ENCODE assay signal across 11 cellular contexts in genomic region chr7:55538538-55538937, GRCh38. TPM values are rescaled to one million over a fixed set of nuclear protein-coding genes. Genes with fewer than 3 reads are reported as not detected.
A peak's percentile ranks its signal among the peaks of the same experiment; 100 is the strongest.
DNase-seq lines count a peak whose midpoint lies in the region; ATAC-seq and TF ChIP-seq lines count a peak whose summit lies in the region.
"Had no signal": no experiment of that assay in that cellular context is flagged by ENCODE, and none has a peak within 500 bp of the region (broad histone marks: within the 10 kb centered on the region; RNA-seq: fewer than 3 reads in every experiment).

No MANE protein-coding gene starts in this region.

- H3K4me1 Mint-ChIP-seq in activated naive CD8-positive, alpha-beta T cell treated with anti-CD3 and anti-CD28 coated beads, Interleukin-2, amount 50 U/mL, for 24 hours: peaks cover 71% of the 10 kb centered on the region
- H3K4me1 Mint-ChIP-seq in stimulated activated naive CD8-positive, alpha-beta T cell treated with anti-CD3 and anti-CD28 coated beads, Interleukin-15, amount 100 ng/mL, for 72 hours: peaks cover 62% of the 10 kb centered on the region

- H3K27ac Mint-ChIP-seq in activated naive CD8-positive, alpha-beta T cell treated with anti-CD3 and anti-CD28 coated beads, Interleukin-2, amount 50 U/mL, for 24 hours: peak overlapping the region; percentile 61
- no peak overlapping the region for H3K27ac Mint-ChIP-seq in stimulated activated naive CD8-positive, alpha-beta T cell treated with anti-CD3 and anti-CD28 coated beads, Interleukin-15, amount 100 ng/mL, for 72 hours
- H3K27ac Mint-ChIP-seq: activated CD8-positive, alpha-beta memory T cell treated with anti-CD3 and anti-CD28 coated beads, Interleukin-2, amount 10 ng/mL, durations not matched to agents 7 days and 5 days had no signal

- TF ChIP-seq CTCF in AG10803 (conservative IDR thresholded peaks at IDR 0.05; ENCODE audit: low read length): no peak
- no peak for TF ChIP-seq CTCF in kidney epithelial cell (IDR thresholded peaks at IDR 0.05; ENCODE audit: insufficient read depth, low read length, poor library complexity, severe bottlenecking)

- DNase-seq in AG10803 (ENCODE audit: low read depth): peak; percentile 95
- peak; percentile 95 for DNase-seq in HCEC 1CT
- DNase-seq in activated naive CD8-positive, alpha-beta T cell treated with anti-CD3 and anti-CD28 coated beads, Interleukin-2, amount 50 U/mL, for 24 hours: no peak
- peak; percentile 67 for DNase-seq in kidney epithelial cell (ENCODE audit: low read depth)
- no peak for DNase-seq in SHP77 treated with DMSO at 0.1 percent for 48 hours (lab: John Stamatoyannopoulos, UW)
- DNase-seq in stimulated activated naive CD8-positive, alpha-beta T cell treated with anti-CD3 and anti-CD28 coated beads, Interleukin-15, amount 100 ng/mL, for 72 hours: no peak
- no peak for DNase-seq in stimulated activated naive CD4-positive, alpha-beta T cell (lab: John Stamatoyannopoulos, UW)
- DNase-seq: activated CD8-positive, alpha-beta memory T cell treated with anti-CD3 and anti-CD28 coated beads, Interleukin-2, amount 10 ng/mL, durations not matched to agents 7 days and 5 days; SHP77 had no signal

- no peaks in the 10 kb centered on the region for H3K36me3 ChIP-seq in kidney epithelial cell (ENCODE audit: control insufficient read depth, insufficient read depth, low read length)

- H3K27me3 ChIP-seq in kidney epithelial cell (ENCODE audit: control insufficient read depth, insufficient read depth, low read length): no peaks in the 10 kb centered on the region

- H3K27me3 Mint-ChIP-seq in activated naive CD8-positive, alpha-beta T cell treated with anti-CD3 and anti-CD28 coated beads, Interleukin-2, amount 50 U/mL, for 24 hours: no peaks in the 10 kb centered on the region
- H3K27me3 Mint-ChIP-seq in stimulated activated naive CD8-positive, alpha-beta T cell treated with anti-CD3 and anti-CD28 coated beads, Interleukin-15, amount 100 ng/mL, for 72 hours: no peaks in the 10 kb centered on the region
- H3K27me3 Mint-ChIP-seq: activated CD8-positive, alpha-beta memory T cell treated with anti-CD3 and anti-CD28 coated beads, Interleukin-2, amount 10 ng/mL, durations not matched to agents 7 days and 5 days had no signal

- H3K36me3 Mint-ChIP-seq in activated naive CD8-positive, alpha-beta T cell treated with anti-CD3 and anti-CD28 coated beads, Interleukin-2, amount 50 U/mL, for 24 hours (ENCODE audit: low read depth): peaks cover 20% of the 10 kb centered on the region

- no peak overlapping the region for H3K4me3 Mint-ChIP-seq in activated naive CD8-positive, alpha-beta T cell treated with anti-CD3 and anti-CD28 coated beads, Interleukin-2, amount 50 U/mL, for 24 hours
- H3K4me3 Mint-ChIP-seq in stimulated activated naive CD8-positive, alpha-beta T cell treated with anti-CD3 and anti-CD28 coated beads, Interleukin-15, amount 100 ng/mL, for 72 hours: no peak overlapping the region
- H3K4me3 Mint-ChIP-seq: activated CD8-positive, alpha-beta memory T cell treated with anti-CD3 and anti-CD28 coated beads, Interleukin-2, amount 10 ng/mL, durations not matched to agents 7 days and 5 days; endodermal cell had no signal

- no peak for ATAC-seq in activated naive CD8-positive, alpha-beta T cell treated with anti-CD3 and anti-CD28 coated beads, Interleukin-2, amount 50 U/mL, for 24 hours
- ATAC-seq in stimulated activated naive CD8-positive, alpha-beta T cell treated with anti-CD3 and anti-CD28 coated beads, Interleukin-15, amount 100 ng/mL, for 72 hours: no peak
- ATAC-seq in GM18502 (IDR thresholded peaks at IDR 0.05; ENCODE audit: poor library complexity, unreplicated experiment): no peak
- ATAC-seq: activated CD8-positive, alpha-beta memory T cell treated with anti-CD3 and anti-CD28 coated beads, Interleukin-2, amount 10 ng/mL, durations not matched to agents 7 days and 5 days had no signal

- H3K9me3 Mint-ChIP-seq in activated naive CD8-positive, alpha-beta T cell treated with anti-CD3 and anti-CD28 coated beads, Interleukin-2, amount 50 U/mL, for 24 hours: no peaks in the 10 kb centered on the region
- H3K9me3 Mint-ChIP-seq in stimulated activated naive CD8-positive, alpha-beta T cell treated with anti-CD3 and anti-CD28 coated beads, Interleukin-15, amount 100 ng/mL, for 72 hours: no peaks in the 10 kb centered on the region
- H3K9me3 Mint-ChIP-seq: endodermal cell had no signal

- H3K4me3 ChIP-seq in AG10803 (ENCODE audit: low read length) (no peak overlapping the region), kidney epithelial cell (ENCODE audit: low read depth, low read length) (no peak overlapping the region)

RNA-seq across cellular contexts. Expression of gene VOPP1, which starts 33.8 kb away (rescaled TPM):
- 115 and 118 TPM in 2 replicates for total RNA-seq in kidney epithelial cell

Comparison
In these comparisons a context has a peak if more than half of its experiments do, and no peak if none do; other contexts are left out.
1. DNase-seq: peak in AG10803 (single experiment), HCEC 1CT (single experiment) and kidney epithelial cell (single experiment); none in activated naive CD8-positive, alpha-beta T cell treated with anti-CD3 and anti-CD28 coated beads, Interleukin-2, amount 50 U/mL, for 24 hours (single experiment), SHP77 treated with DMSO at 0.1 percent for 48 hours (single experiment), stimulated activated naive CD8-positive, alpha-beta T cell treated with anti-CD3 and anti-CD28 coated beads, Interleukin-15, amount 100 ng/mL, for 72 hours (0 of 2) and stimulated activated naive CD4-positive, alpha-beta T cell (0 of 6).